14 cellular contexts compared by ENCODE assay signal in genomic region chr7:2651847-2652735, GRCh38. TPM values are rescaled to one million over a fixed set of nuclear protein-coding genes. Genes with fewer than 3 reads are reported as not detected.
"Had no signal": no experiment of that assay in that cellular context is flagged by ENCODE, and none has a peak within 500 bp of the region (broad histone marks: within the 10 kb centered on the region; RNA-seq: fewer than 3 reads in every experiment).

No MANE protein-coding gene starts in this region.

- H3K4me3 ChIP-seq: ascending aorta, gastrocnemius medialis, pancreas, skin epidermis, thyroid gland had no signal

- H3K27ac Mint-ChIP-seq: activated CD4-positive, alpha-beta T cell treated with anti-CD3 and anti-CD28 coated beads, Interleukin-2, amount 10 ng/mL, durations not matched to agents 24 days and 14 days; activated naive CD8-positive, alpha-beta T cell treated with anti-CD3 and anti-CD28 coated beads, Interleukin-2, amount 50 U/mL, for 24 hours; activated T-helper 1 cell treated with anti-CD3 and anti-CD28 coated beads, Interleukin-12 subunit alpha, Interleukin-12 subunit beta, Interleukin-2, Interleukin-4 antibody, amounts not matched to agents 30 ng/mL and 10 ng/mL and 1 ng/mL, durations not matched to agents 14 hours and 24 hours and 36 hours; nephron progenitor cell; T-cell had no signal

- H3K9me3 ChIP-seq: ascending aorta, gastrocnemius medialis, pancreas, thyroid gland had no signal

- DNase-seq: activated CD4-positive, alpha-beta T cell treated with anti-CD3 and anti-CD28 coated beads, Interleukin-2, amount 10 ng/mL, durations not matched to agents 24 days and 14 days; activated naive CD4-positive, alpha-beta T cell treated with Interleukin-2 at 50 U/mL for 16 hours; activated naive CD8-positive, alpha-beta T cell treated with anti-CD3 and anti-CD28 coated beads, Interleukin-2, amount 50 U/mL, for 24 hours; gastrocnemius medialis; left ventricle myocardium superior; mesenchymal stem cell; nephron progenitor cell; T-cell; thyroid gland; WERI-Rb-1 had no signal

- H3K27me3 Mint-ChIP-seq: activated CD4-positive, alpha-beta T cell treated with anti-CD3 and anti-CD28 coated beads, Interleukin-2, amount 10 ng/mL, durations not matched to agents 24 days and 14 days; activated naive CD8-positive, alpha-beta T cell treated with anti-CD3 and anti-CD28 coated beads, Interleukin-2, amount 50 U/mL, for 24 hours; T-cell had no signal

- ATAC-seq: activated naive CD8-positive, alpha-beta T cell treated with anti-CD3 and anti-CD28 coated beads, Interleukin-2, amount 50 U/mL, for 24 hours; gastrocnemius medialis; left ventricle myocardium superior; T-cell had no signal

- H3K9me3 Mint-ChIP-seq: activated CD4-positive, alpha-beta T cell treated with anti-CD3 and anti-CD28 coated beads, Interleukin-2, amount 10 ng/mL, durations not matched to agents 24 days and 14 days; activated naive CD8-positive, alpha-beta T cell treated with anti-CD3 and anti-CD28 coated beads, Interleukin-2, amount 50 U/mL, for 24 hours; activated T-helper 1 cell treated with anti-CD3 and anti-CD28 coated beads, Interleukin-12 subunit alpha, Interleukin-12 subunit beta, Interleukin-2, Interleukin-4 antibody, amounts not matched to agents 30 ng/mL and 10 ng/mL and 1 ng/mL, durations not matched to agents 14 hours and 24 hours and 36 hours; nephron progenitor cell; T-cell had no signal

- H3K36me3 ChIP-seq: gastrocnemius medialis, pancreas had no signal

- H3K4me3 Mint-ChIP-seq: activated CD4-positive, alpha-beta T cell treated with anti-CD3 and anti-CD28 coated beads, Interleukin-2, amount 10 ng/mL, durations not matched to agents 24 days and 14 days; activated naive CD8-positive, alpha-beta T cell treated with anti-CD3 and anti-CD28 coated beads, Interleukin-2, amount 50 U/mL, for 24 hours; activated T-helper 1 cell treated with anti-CD3 and anti-CD28 coated beads, Interleukin-12 subunit alpha, Interleukin-12 subunit beta, Interleukin-2, Interleukin-4 antibody, amounts not matched to agents 30 ng/mL and 10 ng/mL and 1 ng/mL, durations not matched to agents 14 hours and 24 hours and 36 hours; nephron progenitor cell; T-cell had no signal

- H3K27me3 ChIP-seq: ascending aorta, gastrocnemius medialis, pancreas, thyroid gland had no signal

- H3K27ac ChIP-seq: ascending aorta, gastrocnemius medialis, pancreas, thyroid gland, WERI-Rb-1 had no signal

- H3K4me1 Mint-ChIP-seq: activated CD4-positive, alpha-beta T cell treated with anti-CD3 and anti-CD28 coated beads, Interleukin-2, amount 10 ng/mL, durations not matched to agents 24 days and 14 days; activated naive CD8-positive, alpha-beta T cell treated with anti-CD3 and anti-CD28 coated beads, Interleukin-2, amount 50 U/mL, for 24 hours; nephron progenitor cell; T-cell had no signal

- H3K4me1 ChIP-seq: ascending aorta, gastrocnemius medialis, pancreas, thyroid gland had no signal

RNA-seq across cellular contexts. Expression of gene AMZ1, which starts 35.9 kb away (rescaled TPM):
- total RNA-seq: activated CD4-positive, alpha-beta T cell treated with anti-CD3 and anti-CD28 coated beads, Interleukin-2, amount 10 ng/mL, durations not matched to agents 24 days and 14 days; ascending aorta; gastrocnemius medialis had no signal
